Comparison of ENCODE assay signal across 8 cellular contexts in the genomic region with DNA sequence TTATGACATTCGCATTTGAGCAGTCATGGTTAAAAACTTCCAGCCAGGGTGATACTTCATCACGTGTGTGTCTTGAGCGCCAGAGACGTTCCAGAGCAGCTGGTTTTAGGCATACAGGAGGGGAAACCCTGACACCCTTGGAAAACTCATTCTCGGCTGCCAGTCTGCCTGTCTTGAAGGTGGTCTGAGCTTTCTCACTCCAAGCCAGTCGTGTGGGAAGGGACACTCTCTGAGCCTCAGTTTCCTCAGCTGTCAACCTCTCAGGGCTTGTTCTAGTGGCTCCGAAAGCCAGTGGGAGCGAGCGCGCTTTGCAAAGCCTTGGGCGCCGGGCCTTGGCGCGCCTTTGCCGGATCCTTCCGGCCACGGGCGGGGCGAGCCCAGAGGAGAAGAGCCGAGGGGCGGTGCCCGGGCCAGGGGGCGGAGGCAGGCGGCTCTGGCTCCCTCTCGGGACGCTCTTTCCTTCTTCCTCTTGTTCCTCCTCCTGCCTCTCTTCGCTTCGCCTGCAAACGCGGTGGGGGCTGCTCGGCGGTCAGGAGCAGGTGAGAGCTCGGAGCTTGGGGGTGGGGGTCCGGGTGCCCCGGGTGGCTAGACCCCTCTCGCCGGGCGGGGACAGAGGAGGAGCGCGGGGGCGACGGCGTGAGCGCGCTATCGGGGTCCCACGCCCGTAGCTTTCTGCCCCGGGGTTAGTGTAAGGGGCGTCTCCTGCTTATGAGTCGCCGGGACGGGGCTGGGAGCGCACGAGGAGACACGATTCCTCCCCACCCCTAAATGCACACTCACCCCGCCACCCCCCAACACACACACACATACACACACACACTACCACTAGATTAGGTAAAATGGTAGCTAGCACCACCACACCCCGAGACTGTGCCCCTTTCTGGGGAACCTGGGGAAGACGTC. TPM values are rescaled to one million over a fixed set of nuclear protein-coding genes. Genes with fewer than 3 reads are reported as not detected.
A peak's percentile ranks its signal among the peaks of the same experiment; 100 is the strongest.
DNase-seq lines count a peak whose midpoint lies in the region; ATAC-seq and TF ChIP-seq lines count a peak whose summit lies in the region.

A gene (plus strand): TSS at position 467 of the 903 bp plus-strand sequence. CDS start 2,509 bp downstream, outside the sequence.

- no peaks in the 10 kb centered on the region for H3K79me2 ChIP-seq in parathyroid adenoma

- H3K27ac Mint-ChIP-seq in activated naive CD8-positive, alpha-beta T cell: peak within 1 kb of the TSS; percentile 34

- WGBS in thyroid gland, 2 donors: 1% methylated on average over 23 to 32 of the region's 59 CpGs

- H3K4me3 Mint-ChIP-seq in activated naive CD8-positive, alpha-beta T cell: peak within 1 kb of the TSS; percentile 88

- no peaks in the 10 kb centered on the region for H3K27me3 Mint-ChIP-seq in activated naive CD8-positive, alpha-beta T cell

- H3K27me3 ChIP-seq in parathyroid adenoma (ENCODE audit: control insufficient read depth, insufficient read depth, low read length) (no peaks in the 10 kb centered on the region), thyroid gland (no peaks in the 10 kb centered on the region)

- H3K4me1 Mint-ChIP-seq in activated naive CD8-positive, alpha-beta T cell (ENCODE audit: low read depth): peaks cover 19% of the 10 kb centered on the region

- H3K36me3 Mint-ChIP-seq in activated naive CD8-positive, alpha-beta T cell: no peaks in the 10 kb centered on the region

- TF ChIP-seq CTCF in parathyroid adenoma (IDR thresholded peaks at IDR 0.05) (no peak), thyroid gland (IDR thresholded peaks at IDR 0.05) (no peak)

- peak within 1 kb of the TSS; percentile 98 for H3K4me2 ChIP-seq in parathyroid adenoma (ENCODE audit: low read length)

- H3K36me3 ChIP-seq in parathyroid adenoma (ENCODE audit: control insufficient read depth, insufficient read depth, low read length) (no peaks in the 10 kb centered on the region), thyroid gland (peaks cover 0 to 10% of the 10 kb centered on the region in 2 donors)

- H2AFZ ChIP-seq in parathyroid adenoma: peak within 1 kb of the TSS; percentile 98

- H3K9me3 ChIP-seq in parathyroid adenoma (ENCODE audit: control insufficient read depth, low read length) (no peaks in the 10 kb centered on the region), thyroid gland (no peaks in the 10 kb centered on the region)

- H3K27ac ChIP-seq in parathyroid adenoma (no peak within 1 kb of the TSS), thyroid gland (peak within 1 kb of the TSS; percentile 79 to 90 (median 81))

- H3K4me3 ChIP-seq in parathyroid adenoma (ENCODE audit: low read depth, low read length) (peak within 1 kb of the TSS; percentile 87), thyroid gland (replicated peaks in 1 of 3) (peak within 1 kb of the TSS; percentile 63 to 88 (median 84))

- ATAC-seq in GM21786 (IDR thresholded peaks at IDR 0.05; ENCODE audit: unreplicated experiment) (peak; percentile 76), Right ventricle myocardium superior (ENCODE audit: poor library complexity) (peak; percentile 92)

- TF ChIP-seq POLR2A in thyroid gland (IDR thresholded peaks at IDR 0.05): peak in 1 of 2 donors; percentile 82

- H3K9ac ChIP-seq in parathyroid adenoma: no peak within 1 kb of the TSS

- no peaks in the 10 kb centered on the region for H3K9me3 Mint-ChIP-seq in activated naive CD8-positive, alpha-beta T cell (ENCODE audit: low read depth)

- DNase-seq in DMS79 treated with DMSO at 0.1 percent for 48 hours (lab: John Stamatoyannopoulos, UW): peak; percentile 48
- DNase-seq in Kasumi-1 (lab: John Stamatoyannopoulos, UW): peak; percentile 39 to 46
- peak; percentile 78 for DNase-seq in SKM-1 (lab: John Stamatoyannopoulos, UW; ENCODE audit: unreplicated experiment)
- DNase-seq in Right ventricle myocardium superior: peak; percentile 93
- DNase-seq in thyroid gland: peak; percentile 87 to 90

- intact Hi-C loops in Right ventricle myocardium superior (cut with DNase I) (loop anchor here (2.0 to 10.0 kb wide), 2 partner anchors 142 to 1516 kb away; no protein-coding TSS in a partner anchor), thyroid gland (cut with DNase I) (loop anchor here (5.0 to 10.0 kb wide), 2 partner anchors 144 to 366 kb away; no protein-coding TSS in a partner anchor)

- H3K4me1 ChIP-seq in parathyroid adenoma (peaks cover 6% of the 10 kb centered on the region), thyroid gland (peaks cover 32 to 42% of the 10 kb centered on the region in 2 donors)

RNA-seq across cellular contexts. Expression of the gene that starts here (rescaled TPM):
- total RNA-seq in Right ventricle myocardium superior: 148 TPM
- 10 to 100 TPM; 23.0 to 84.0 (median 68.2) TPM for total RNA-seq in thyroid gland

Comparison
In these comparisons a context has a peak if more than half of its experiments do, and no peak if none do; other contexts are left out.
1. DNase-seq: peak in every context shown above with its lines; median percentile 93 in Right ventricle myocardium superior; 88 in thyroid gland; 78 in SKM-1; 48 in DMS79 treated with DMSO at 0.1 percent for 48 hours; 42 in Kasumi-1.